1 cellular context compared by ENCODE assay signal in genomic region chr3:126908752-126909275, GRCh38.
TF ChIP-seq lines count a peak whose summit lies in the region.

No MANE protein-coding gene starts in this region.

TF ChIP-seq in K562, 482 proteins besides CTCF, POLR2A, EP300 and RAD21 (continued from another document and continues in another):
- TF ChIP-seq HMGXB4 (CRISPR knock-in tag; IDR thresholded peaks at IDR 0.05), result no peak
- peak; percentile 99 for TF ChIP-seq SOX6 (IDR thresholded peaks at IDR 0.05)
- TF ChIP-seq ZNF197 (CRISPR knock-in tag; IDR thresholded peaks at IDR 0.05; ENCODE audit: low read depth), result 0 out of 2 replicates have a peak, but pooled peaks have one; percentile 32
- TF ChIP-seq HDAC1 (IDR thresholded peaks at IDR 0.05), result peak in 1 of 2 experiments; percentile 74; a peak in 2 of 4 replicates
- TF ChIP-seq POU5F1 (IDR thresholded peaks at IDR 0.05; ENCODE audit: borderline replicate concordance, low read depth, low read length, partially characterized antibody), result no peak
- no peak for TF ChIP-seq ZBTB5 (IDR thresholded peaks at IDR 0.05)
- TF ChIP-seq ZEB2 (IDR thresholded peaks at IDR 0.05), result no peak
- no peak for TF ChIP-seq ZFPM2 (CRISPR knock-in tag; IDR thresholded peaks at IDR 0.05)
- peak; percentile 81 for TF ChIP-seq SMARCA4 (IDR thresholded peaks at IDR 0.05)
- TF ChIP-seq NONO (IDR thresholded peaks at IDR 0.05; ENCODE audit: low read depth in 2 of 2, low read length in 1 of 2), result no peak
- peak; percentile 81 for TF ChIP-seq TCF3 (CRISPR knock-in tag; IDR thresholded peaks at IDR 0.05)
- TF ChIP-seq ZBTB33 (CRISPR knock-in tag; IDR thresholded peaks at IDR 0.05), result no peak
- no peak for TF ChIP-seq SFPQ (IDR thresholded peaks at IDR 0.05; ENCODE audit: low read depth, low read length)
- no peak for TF ChIP-seq CHD2 (IDR thresholded peaks at IDR 0.05; ENCODE audit: low read depth, low read length)
- TF ChIP-seq ZNF76 (CRISPR knock-in tag; IDR thresholded peaks at IDR 0.05; ENCODE audit: borderline replicate concordance), result no peak
- TF ChIP-seq ZNF165 (CRISPR knock-in tag; IDR thresholded peaks at IDR 0.05; ENCODE audit: borderline replicate concordance), result no peak
- no peak for TF ChIP-seq SP2 (IDR thresholded peaks at IDR 0.05; ENCODE audit: extremely low read depth, low read depth, low read length, poor library complexity, severe bottlenecking)
- TF ChIP-seq CHD4 (IDR thresholded peaks at IDR 0.05; ENCODE audit: insufficient read depth, insufficient replicate concordance, low read depth, low read length, poor library complexity, severe bottlenecking), result no peak
- TF ChIP-seq ZBTB26 (CRISPR knock-in tag; IDR thresholded peaks at IDR 0.05), result no peak
- TF ChIP-seq CHD7 (IDR thresholded peaks at IDR 0.05; ENCODE audit: low read depth, low read length), result no peak
- TF ChIP-seq HDAC2 (IDR thresholded peaks at IDR 0.05), result peak; percentile 76; the same call in 1 of the 2 replicates
- no peak for TF ChIP-seq SRSF3 (IDR thresholded peaks at IDR 0.05; ENCODE audit: insufficient read depth, low read length)
- TF ChIP-seq OTX1 (CRISPR knock-in tag; IDR thresholded peaks at IDR 0.05), result no peak
- no peak for TF ChIP-seq CLOCK (CRISPR knock-in tag; IDR thresholded peaks at IDR 0.05; ENCODE audit: borderline replicate concordance)
- peak; percentile 57 for TF ChIP-seq ZBTB2 (IDR thresholded peaks at IDR 0.05)
- TF ChIP-seq SMAD1 (IDR thresholded peaks at IDR 0.05; ENCODE audit: low read depth, low read length, partially characterized antibody), result peak; percentile 52
- TF ChIP-seq ZNF316 (IDR thresholded peaks at IDR 0.05), result peak; percentile 90
- no peak for TF ChIP-seq ZNF717 (CRISPR knock-in tag; IDR thresholded peaks at IDR 0.05)
- TF ChIP-seq ZZZ3 (IDR thresholded peaks at IDR 0.05), result no peak
- peak; percentile 55 to 66; a peak in 2 of 4 replicates for TF ChIP-seq TEAD1 (CRISPR knock-in tag; IDR thresholded peaks at IDR 0.05)
- TF ChIP-seq TEAD4 (IDR thresholded peaks at IDR 0.05; ENCODE audit: low read length), result peak; percentile 89
- TF ChIP-seq TEAD4 (CRISPR knock-in tag; IDR thresholded peaks at IDR 0.05; ENCODE audit: borderline replicate concordance), result no peak
- TF ChIP-seq BRD4 (IDR thresholded peaks at IDR 0.05), result peak; percentile 59; the same call in 1 of the 2 replicates
